In the genomic region with DNA sequence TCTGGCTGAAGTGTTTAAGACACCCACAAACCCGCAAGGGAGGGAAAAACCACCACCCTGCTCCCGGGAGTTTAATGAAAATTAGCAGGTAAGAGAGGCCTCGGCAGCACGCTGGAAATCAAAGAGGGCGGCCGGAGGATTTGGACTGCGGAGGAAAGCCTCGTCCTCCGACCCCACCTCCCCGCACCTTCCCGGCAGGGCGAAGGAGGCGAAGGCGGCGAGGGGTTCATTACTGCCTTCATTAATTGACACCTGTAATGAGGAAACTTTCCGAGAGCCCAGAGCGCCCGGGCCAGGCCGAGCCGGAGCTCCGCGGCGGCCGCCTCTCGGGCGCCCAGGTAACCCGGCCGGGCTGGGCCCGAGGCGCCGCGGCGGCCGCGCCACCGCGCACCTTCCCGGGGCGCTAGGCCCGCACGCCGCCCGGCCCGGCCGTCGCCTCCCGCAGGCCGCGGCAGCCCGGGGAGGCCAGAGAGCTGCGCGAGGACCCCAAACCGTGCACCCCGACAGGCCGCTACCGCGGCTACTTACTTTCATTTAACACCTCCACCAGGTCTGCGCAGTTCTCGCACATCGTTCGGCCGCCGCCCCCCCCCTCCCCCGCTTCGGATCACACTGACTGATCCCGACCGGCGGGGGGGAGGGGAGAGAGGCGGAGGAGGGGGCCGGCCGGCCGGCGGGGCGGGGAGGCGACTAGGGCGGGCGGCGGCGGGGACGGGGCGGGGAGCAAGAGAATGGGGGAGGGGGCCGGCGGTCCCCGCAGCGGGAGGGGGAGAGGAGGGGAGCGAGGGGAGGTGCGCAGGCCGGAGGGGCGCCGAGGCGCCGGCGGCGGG, we compare ENCODE assay signal across 1 cellular context.
TF ChIP-seq lines count a peak whose summit lies in the region.

No MANE protein-coding gene starts in this region.

TF ChIP-seq in K562, 482 proteins besides CTCF, POLR2A, EP300 and RAD21 (continued from another document):
- TF ChIP-seq TAF1 (IDR thresholded peaks at IDR 0.05; ENCODE audit: control insufficient read depth, extremely low read depth, insufficient read depth, low read length, severe bottlenecking) (peak; percentile 77), CREM (IDR thresholded peaks at IDR 0.05; ENCODE audit: low read depth) (0 out of 2 replicates have a peak, but pooled peaks have one; percentile 38), PRPF4 (IDR thresholded peaks at IDR 0.05; ENCODE audit: insufficient read depth, low read depth, low read length, poor library complexity, severe bottlenecking) (peak; percentile 71), CCNT2 (IDR thresholded peaks at IDR 0.05; ENCODE audit: borderline replicate concordance, extremely low read depth, insufficient read length, low read depth, low read length) (peak; percentile 81), CHD1 (IDR thresholded peaks at IDR 0.05; ENCODE audit: low read length) (peak; percentile 95), LEF1 (IDR thresholded peaks at IDR 0.05) (no peak), KDM5B (IDR thresholded peaks at IDR 0.05; ENCODE audit: insufficient replicate concordance, low read depth, low read length) (peak; percentile 42), EGR1 (conservative IDR thresholded peaks at IDR 0.05) (peak; percentile 36), TBP (optimal IDR thresholded peaks at IDR 0.05; ENCODE audit: low read depth, low read length) (peak; percentile 21), HNRNPLL (IDR thresholded peaks at IDR 0.05; ENCODE audit: low read depth, low read length, poor library complexity, severe bottlenecking) (peak; percentile 86), MAZ (CRISPR knock-in tag; conservative IDR thresholded peaks at IDR 0.05 in 1 of 2, IDR thresholded peaks at IDR 0.05 in 1 of 2) (peak in 1 of 2 experiments; percentile 18; a peak in 2 of 4 replicates), BRD4 (IDR thresholded peaks at IDR 0.05) (no peak), L3MBTL2 (IDR thresholded peaks at IDR 0.05) (peak; percentile 39; the same call in 1 of the 2 replicates), ZFX (CRISPR knock-in tag; IDR thresholded peaks at IDR 0.05) (peak; percentile 50; the same call in 1 of the 2 replicates), JUND (IDR thresholded peaks at IDR 0.05; ENCODE audit: borderline replicate concordance, low read depth, low read length) (0 out of 2 replicates have a peak, but pooled peaks have one; percentile 30), JUND (tag; IDR thresholded peaks at IDR 0.05; ENCODE audit: borderline replicate concordance, low read depth, low read length) (no peak), HCFC1 (IDR thresholded peaks at IDR 0.05; ENCODE audit: low read depth, low read length) (peak; percentile 27; the same call in 1 of the 2 replicates), MEIS2 (IDR thresholded peaks at IDR 0.05; ENCODE audit: partially characterized antibody) (peak; percentile 8), TAF7 (tag; IDR thresholded peaks at IDR 0.05) (0 out of 2 replicates have a peak, but pooled peaks have one; percentile 5), TEAD2 (tag; IDR thresholded peaks at IDR 0.05) (no peak), ZNF444 (CRISPR knock-in tag; IDR thresholded peaks at IDR 0.05) (peak; percentile 63), YY1 (IDR thresholded peaks at IDR 0.05; ENCODE audit: borderline replicate concordance in 1 of 3, control insufficient read depth in 1 of 3, extremely low read depth in 1 of 3, insufficient read depth in 3 of 3, insufficient read length in 1 of 3, insufficient replicate concordance in 2 of 3, low read depth in 1 of 3, low read length in 2 of 3) (peak in 2 of 3 experiments; percentile 68 to 75), POLR2G (IDR thresholded peaks at IDR 0.05; ENCODE audit: low read depth, low read length) (peak; percentile 70)
- TF ChIP-seq, protein P1, sequence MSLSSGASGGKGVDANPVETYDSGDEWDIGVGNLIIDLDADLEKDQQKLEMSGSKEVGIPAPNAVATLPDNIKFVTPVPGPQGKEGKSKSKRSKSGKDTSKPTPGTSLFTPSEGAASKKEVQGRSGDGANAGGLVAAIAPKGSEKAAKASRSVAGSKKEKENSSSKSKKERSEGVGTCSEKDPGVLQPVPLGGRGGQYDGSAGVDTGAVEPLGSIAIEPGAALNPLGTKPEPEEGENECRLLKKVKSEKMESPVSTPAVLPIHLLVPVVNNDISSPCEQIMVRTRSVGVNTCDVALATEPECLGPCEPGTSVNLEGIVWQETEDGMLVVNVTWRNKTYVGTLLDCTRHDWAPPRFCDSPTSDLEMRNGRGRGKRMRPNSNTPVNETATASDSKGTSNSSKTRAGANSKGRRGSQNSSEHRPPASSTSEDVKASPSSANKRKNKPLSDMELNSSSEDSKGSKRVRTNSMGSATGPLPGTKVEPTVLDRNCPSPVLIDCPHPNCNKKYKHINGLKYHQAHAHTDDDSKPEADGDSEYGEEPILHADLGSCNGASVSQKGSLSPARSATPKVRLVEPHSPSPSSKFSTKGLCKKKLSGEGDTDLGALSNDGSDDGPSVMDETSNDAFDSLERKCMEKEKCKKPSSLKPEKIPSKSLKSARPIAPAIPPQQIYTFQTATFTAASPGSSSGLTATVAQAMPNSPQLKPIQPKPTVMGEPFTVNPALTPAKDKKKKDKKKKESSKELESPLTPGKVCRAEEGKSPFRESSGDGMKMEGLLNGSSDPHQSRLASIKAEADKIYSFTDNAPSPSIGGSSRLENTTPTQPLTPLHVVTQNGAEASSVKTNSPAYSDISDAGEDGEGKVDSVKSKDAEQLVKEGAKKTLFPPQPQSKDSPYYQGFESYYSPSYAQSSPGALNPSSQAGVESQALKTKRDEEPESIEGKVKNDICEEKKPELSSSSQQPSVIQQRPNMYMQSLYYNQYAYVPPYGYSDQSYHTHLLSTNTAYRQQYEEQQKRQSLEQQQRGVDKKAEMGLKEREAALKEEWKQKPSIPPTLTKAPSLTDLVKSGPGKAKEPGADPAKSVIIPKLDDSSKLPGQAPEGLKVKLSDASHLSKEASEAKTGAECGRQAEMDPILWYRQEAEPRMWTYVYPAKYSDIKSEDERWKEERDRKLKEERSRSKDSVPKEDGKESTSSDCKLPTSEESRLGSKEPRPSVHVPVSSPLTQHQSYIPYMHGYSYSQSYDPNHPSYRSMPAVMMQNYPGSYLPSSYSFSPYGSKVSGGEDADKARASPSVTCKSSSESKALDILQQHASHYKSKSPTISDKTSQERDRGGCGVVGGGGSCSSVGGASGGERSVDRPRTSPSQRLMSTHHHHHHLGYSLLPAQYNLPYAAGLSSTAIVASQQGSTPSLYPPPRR (CRISPR knock-in tag; IDR thresholded peaks at IDR 0.05; ENCODE audit: borderline replicate concordance): no peak
- TF ChIP-seq, protein P2, sequence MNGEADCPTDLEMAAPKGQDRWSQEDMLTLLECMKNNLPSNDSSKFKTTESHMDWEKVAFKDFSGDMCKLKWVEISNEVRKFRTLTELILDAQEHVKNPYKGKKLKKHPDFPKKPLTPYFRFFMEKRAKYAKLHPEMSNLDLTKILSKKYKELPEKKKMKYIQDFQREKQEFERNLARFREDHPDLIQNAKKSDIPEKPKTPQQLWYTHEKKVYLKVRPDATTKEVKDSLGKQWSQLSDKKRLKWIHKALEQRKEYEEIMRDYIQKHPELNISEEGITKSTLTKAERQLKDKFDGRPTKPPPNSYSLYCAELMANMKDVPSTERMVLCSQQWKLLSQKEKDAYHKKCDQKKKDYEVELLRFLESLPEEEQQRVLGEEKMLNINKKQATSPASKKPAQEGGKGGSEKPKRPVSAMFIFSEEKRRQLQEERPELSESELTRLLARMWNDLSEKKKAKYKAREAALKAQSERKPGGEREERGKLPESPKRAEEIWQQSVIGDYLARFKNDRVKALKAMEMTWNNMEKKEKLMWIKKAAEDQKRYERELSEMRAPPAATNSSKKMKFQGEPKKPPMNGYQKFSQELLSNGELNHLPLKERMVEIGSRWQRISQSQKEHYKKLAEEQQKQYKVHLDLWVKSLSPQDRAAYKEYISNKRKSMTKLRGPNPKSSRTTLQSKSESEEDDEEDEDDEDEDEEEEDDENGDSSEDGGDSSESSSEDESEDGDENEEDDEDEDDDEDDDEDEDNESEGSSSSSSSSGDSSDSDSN (IDR thresholded peaks at IDR 0.05; ENCODE audit: borderline replicate concordance in 1 of 2, low read depth in 2 of 2, low read length in 2 of 2): peak; percentile 81 to 94; a peak in 3 of 4 replicates
- TF ChIP-seq, protein P3, sequence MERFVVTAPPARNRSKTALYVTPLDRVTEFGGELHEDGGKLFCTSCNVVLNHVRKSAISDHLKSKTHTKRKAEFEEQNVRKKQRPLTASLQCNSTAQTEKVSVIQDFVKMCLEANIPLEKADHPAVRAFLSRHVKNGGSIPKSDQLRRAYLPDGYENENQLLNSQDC (CRISPR knock-in tag; IDR thresholded peaks at IDR 0.05): peak; percentile 67; the same call in 1 of the 2 replicates
- TF ChIP-seq, protein P4, sequence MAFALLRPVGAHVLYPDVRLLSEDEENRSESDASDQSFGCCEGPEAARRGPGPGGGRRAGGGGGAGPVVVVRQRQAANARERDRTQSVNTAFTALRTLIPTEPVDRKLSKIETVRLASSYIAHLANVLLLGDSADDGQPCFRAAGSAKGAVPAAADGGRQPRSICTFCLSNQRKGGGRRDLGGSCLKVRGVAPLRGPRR (CRISPR knock-in tag; IDR thresholded peaks at IDR 0.05): no peak
